ENCODE assay signal across 1 cellular context in the genomic region with DNA sequence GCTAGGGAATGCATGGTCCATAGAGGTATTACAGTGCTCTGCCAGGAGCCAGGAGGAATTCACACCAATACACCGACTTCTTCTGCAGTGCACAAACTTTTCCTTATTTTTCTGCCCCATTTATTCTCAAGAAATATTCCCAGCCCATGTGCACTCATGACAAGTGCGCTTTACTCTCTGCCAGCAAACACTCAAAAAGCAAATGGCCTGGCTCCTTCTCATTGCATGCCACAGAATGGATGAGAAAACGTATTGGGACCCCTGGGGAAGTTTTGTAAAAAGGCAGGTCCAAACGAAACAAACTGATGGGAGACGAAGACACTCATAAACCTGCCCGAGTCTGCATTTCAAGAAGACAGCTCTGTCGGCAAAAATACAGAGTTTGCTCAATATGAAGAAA.
TF ChIP-seq lines count a peak whose summit lies in the region.

No MANE protein-coding gene starts in this region.

TF ChIP-seq in SK-N-SH treated with all-trans-retinoic acid at 6 μM for 48 hours, 23 proteins besides CTCF, POLR2A, EP300 and RAD21 (continued from another document):
- TF ChIP-seq, protein P1, sequence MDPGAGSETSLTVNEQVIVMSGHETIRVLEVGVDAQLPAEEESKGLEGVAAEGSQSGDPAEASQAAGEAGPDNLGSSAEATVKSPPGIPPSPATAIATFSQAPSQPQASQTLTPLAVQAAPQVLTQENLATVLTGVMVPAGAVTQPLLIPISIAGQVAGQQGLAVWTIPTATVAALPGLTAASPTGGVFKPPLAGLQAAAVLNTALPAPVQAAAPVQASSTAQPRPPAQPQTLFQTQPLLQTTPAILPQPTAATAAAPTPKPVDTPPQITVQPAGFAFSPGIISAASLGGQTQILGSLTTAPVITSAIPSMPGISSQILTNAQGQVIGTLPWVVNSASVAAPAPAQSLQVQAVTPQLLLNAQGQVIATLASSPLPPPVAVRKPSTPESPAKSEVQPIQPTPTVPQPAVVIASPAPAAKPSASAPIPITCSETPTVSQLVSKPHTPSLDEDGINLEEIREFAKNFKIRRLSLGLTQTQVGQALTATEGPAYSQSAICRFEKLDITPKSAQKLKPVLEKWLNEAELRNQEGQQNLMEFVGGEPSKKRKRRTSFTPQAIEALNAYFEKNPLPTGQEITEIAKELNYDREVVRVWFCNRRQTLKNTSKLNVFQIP (CRISPR knock-in tag; IDR thresholded peaks at IDR 0.05; ENCODE audit: borderline replicate concordance, low read depth): no peak
- TF ChIP-seq PPARA (CRISPR knock-in tag; IDR thresholded peaks at IDR 0.05; ENCODE audit: borderline replicate concordance) (no peak), SNAI2 (CRISPR knock-in tag; IDR thresholded peaks at IDR 0.05) (no peak), ZC3H10 (CRISPR knock-in tag; IDR thresholded peaks at IDR 0.05) (no peak), ESRRG (CRISPR knock-in tag; IDR thresholded peaks at IDR 0.05) (no peak), ZNF70 (CRISPR knock-in tag; IDR thresholded peaks at IDR 0.05) (no peak)
- TF ChIP-seq, protein P2, sequence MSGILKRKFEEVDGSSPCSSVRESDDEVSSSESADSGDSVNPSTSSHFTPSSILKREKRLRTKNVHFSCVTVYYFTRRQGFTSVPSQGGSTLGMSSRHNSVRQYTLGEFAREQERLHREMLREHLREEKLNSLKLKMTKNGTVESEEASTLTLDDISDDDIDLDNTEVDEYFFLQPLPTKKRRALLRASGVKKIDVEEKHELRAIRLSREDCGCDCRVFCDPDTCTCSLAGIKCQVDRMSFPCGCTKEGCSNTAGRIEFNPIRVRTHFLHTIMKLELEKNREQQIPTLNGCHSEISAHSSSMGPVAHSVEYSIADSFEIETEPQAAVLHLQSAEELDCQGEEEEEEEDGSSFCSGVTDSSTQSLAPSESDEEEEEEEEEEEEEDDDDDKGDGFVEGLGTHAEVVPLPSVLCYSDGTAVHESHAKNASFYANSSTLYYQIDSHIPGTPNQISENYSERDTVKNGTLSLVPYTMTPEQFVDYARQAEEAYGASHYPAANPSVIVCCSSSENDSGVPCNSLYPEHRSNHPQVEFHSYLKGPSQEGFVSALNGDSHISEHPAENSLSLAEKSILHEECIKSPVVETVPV (CRISPR knock-in tag; IDR thresholded peaks at IDR 0.05): no peak
- TF ChIP-seq, protein P3, sequence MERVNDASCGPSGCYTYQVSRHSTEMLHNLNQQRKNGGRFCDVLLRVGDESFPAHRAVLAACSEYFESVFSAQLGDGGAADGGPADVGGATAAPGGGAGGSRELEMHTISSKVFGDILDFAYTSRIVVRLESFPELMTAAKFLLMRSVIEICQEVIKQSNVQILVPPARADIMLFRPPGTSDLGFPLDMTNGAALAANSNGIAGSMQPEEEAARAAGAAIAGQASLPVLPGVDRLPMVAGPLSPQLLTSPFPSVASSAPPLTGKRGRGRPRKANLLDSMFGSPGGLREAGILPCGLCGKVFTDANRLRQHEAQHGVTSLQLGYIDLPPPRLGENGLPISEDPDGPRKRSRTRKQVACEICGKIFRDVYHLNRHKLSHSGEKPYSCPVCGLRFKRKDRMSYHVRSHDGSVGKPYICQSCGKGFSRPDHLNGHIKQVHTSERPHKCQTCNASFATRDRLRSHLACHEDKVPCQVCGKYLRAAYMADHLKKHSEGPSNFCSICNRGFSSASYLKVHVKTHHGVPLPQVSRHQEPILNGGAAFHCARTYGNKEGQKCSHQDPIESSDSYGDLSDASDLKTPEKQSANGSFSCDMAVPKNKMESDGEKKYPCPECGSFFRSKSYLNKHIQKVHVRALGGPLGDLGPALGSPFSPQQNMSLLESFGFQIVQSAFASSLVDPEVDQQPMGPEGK (CRISPR knock-in tag; IDR thresholded peaks at IDR 0.05; ENCODE audit: borderline replicate concordance): no peak
